In genomic region chr6:89098461-89098860, GRCh38 we compare ENCODE assay signal across 27 cellular contexts. TPM values are rescaled to one million over a fixed set of nuclear protein-coding genes. Genes with fewer than 3 reads are reported as not detected.
A peak's percentile ranks its signal among the peaks of the same experiment; 100 is the strongest.
DNase-seq lines count a peak whose midpoint lies in the region; ATAC-seq and TF ChIP-seq lines count a peak whose summit lies in the region.
"Had no signal": no experiment of that assay in that cellular context is flagged by ENCODE, and none has a peak within 500 bp of the region (broad histone marks: within the 10 kb centered on the region; RNA-seq: fewer than 3 reads in every experiment).

No MANE protein-coding gene starts in this region.

- no peak for DNase-seq in activated CD8-positive, alpha-beta T cell treated with anti-CD3 and anti-CD28 coated beads for 36 hours
- DNase-seq in activated CD8-positive, alpha-beta T cell treated with anti-CD3 and anti-CD28 coated beads, Interleukin-2, amount 10 ng/mL, durations not matched to agents 7 days and 5 days: no peak
- DNase-seq in mesenchymal stem cell (no peak), posterior cingulate gyrus (no peak), endodermal cell (no peak), Caco-2 (no peak)
- DNase-seq: activated CD4-positive, alpha-beta T cell treated with anti-CD3 and anti-CD28 coated beads for 1 hour; activated T-cell treated with anti-CD3 and anti-CD28 coated beads, Interleukin-2, amount 50 U/mL, for 4 hours; AML-193; CD4-positive, alpha-beta T cell; central memory CD4-positive, alpha-beta T cell; cortex of kidney; effector memory CD4-positive, alpha-beta T cell; HCEC 1CT; KG1; left colon; NCI-H1417; NCI-H2029 treated with DMSO at 0.1 percent for 48 hours; NCI-H524 treated with DMSO at 0.1 percent for 48 hours; ovary; retina; Right ventricle myocardium superior; stimulated activated naive CD4-positive, alpha-beta T cell had no signal

- H3K27me3 ChIP-seq in KMS-11 (ENCODE audit: insufficient read depth, low read depth): no peaks in the 10 kb centered on the region
- H3K27me3 ChIP-seq in mesenchymal stem cell (ENCODE audit: control insufficient read depth in 1 of 2, insufficient read depth in 1 of 2, low read length in 2 of 2): no peaks in the 10 kb centered on the region
- H3K27me3 ChIP-seq in endodermal cell (ENCODE audit: control insufficient read depth, insufficient read depth, low read length, poor library complexity, severe bottlenecking): no peaks in the 10 kb centered on the region
- no peaks in the 10 kb centered on the region for H3K27me3 ChIP-seq in Caco-2 (replicated peaks; ENCODE audit: control insufficient read depth, insufficient read depth, low read length)
- H3K27me3 ChIP-seq: ovary had no signal

- POLR2A ChIA-PET in activated CD8-positive, alpha-beta T cell treated with anti-CD3 and anti-CD28 coated beads for 36 hours (lab: Charles Lee): interaction anchor here (1.0 to 1.5 kb wide), 4 partner anchors 9 to 19 kb away, joined by 3 to 5 read pairs (median 4); no protein-coding TSS in a partner anchor
- POLR2A ChIA-PET in activated CD8-positive, alpha-beta T cell treated with anti-CD3 and anti-CD28 coated beads, Interleukin-2, amount 10 ng/mL, durations not matched to agents 7 days and 5 days (lab: Charles Lee): no interaction called here
- POLR2A ChIA-PET in Caco-2 (lab: Charles Lee): no interaction called here

- H3K4me3 Mint-ChIP-seq in activated CD8-positive, alpha-beta T cell treated with anti-CD3 and anti-CD28 coated beads for 36 hours: no peak overlapping the region
- no peak overlapping the region for H3K4me3 Mint-ChIP-seq in activated CD8-positive, alpha-beta T cell treated with anti-CD3 and anti-CD28 coated beads, Interleukin-2, amount 10 ng/mL, durations not matched to agents 7 days and 5 days
- H3K4me3 Mint-ChIP-seq in endodermal cell (no peak overlapping the region), Caco-2 (ENCODE audit: unreplicated experiment) (no peak overlapping the region)
- H3K4me3 Mint-ChIP-seq: activated T-cell treated with anti-CD3 and anti-CD28 coated beads, Interleukin-2, amount 50 U/mL, for 4 hours; CD4-positive, alpha-beta T cell had no signal

- H2AFZ ChIP-seq in KMS-11 (ENCODE audit: low read depth): peak overlapping the region; percentile 48
- no peak overlapping the region for H2AFZ ChIP-seq in mesenchymal stem cell (ENCODE audit: low read depth, low read length)

- H3K14ac ChIP-seq in mesenchymal stem cell (ENCODE audit: low read length in 2 of 2): no peak overlapping the region

- ATAC-seq in activated CD8-positive, alpha-beta T cell treated with anti-CD3 and anti-CD28 coated beads for 36 hours: peak; percentile 45
- ATAC-seq in activated CD8-positive, alpha-beta T cell treated with anti-CD3 and anti-CD28 coated beads, Interleukin-2, amount 10 ng/mL, durations not matched to agents 7 days and 5 days: no peak
- ATAC-seq in GM21447 (IDR thresholded peaks at IDR 0.05; ENCODE audit: unreplicated experiment): peak; percentile 84
- ATAC-seq: left colon had no signal

- H3K9ac ChIP-seq in KMS-11 (no peak overlapping the region), mesenchymal stem cell (ENCODE audit: low read length) (peak overlapping the region; percentile 53), endodermal cell (ENCODE audit: extremely low read depth, low read length, poor library complexity, severe bottlenecking) (no peak overlapping the region)

- no peaks in the 10 kb centered on the region for H4K20me1 ChIP-seq in KMS-11 (ENCODE audit: insufficient read depth)

- H3K9me3 Mint-ChIP-seq in activated CD8-positive, alpha-beta T cell treated with anti-CD3 and anti-CD28 coated beads for 36 hours: no peaks in the 10 kb centered on the region
- no peaks in the 10 kb centered on the region for H3K9me3 Mint-ChIP-seq in activated CD8-positive, alpha-beta T cell treated with anti-CD3 and anti-CD28 coated beads, Interleukin-2, amount 10 ng/mL, durations not matched to agents 7 days and 5 days (ENCODE audit: insufficient read depth)
- no peaks in the 10 kb centered on the region for H3K9me3 Mint-ChIP-seq in endodermal cell
- H3K9me3 Mint-ChIP-seq in Caco-2 (ENCODE audit: unreplicated experiment): no peaks in the 10 kb centered on the region
- H3K9me3 Mint-ChIP-seq: activated T-cell treated with anti-CD3 and anti-CD28 coated beads, Interleukin-2, amount 50 U/mL, for 4 hours; CD4-positive, alpha-beta T cell had no signal

- no peak overlapping the region for H2BK15ac ChIP-seq in mesenchymal stem cell (ENCODE audit: low read depth, poor library complexity, severe bottlenecking)

- H3K23ac ChIP-seq in mesenchymal stem cell (ENCODE audit: low read length in 2 of 2): no peak overlapping the region

- no peak for TF ChIP-seq CTCF in activated CD8-positive, alpha-beta T cell treated with anti-CD3 and anti-CD28 coated beads for 36 hours (IDR thresholded peaks at IDR 0.05)
- TF ChIP-seq CTCF in KMS-11 (conservative IDR thresholded peaks at IDR 0.05; ENCODE audit: low read depth, low read length): no peak
- no peak for TF ChIP-seq CTCF in endodermal cell (conservative IDR thresholded peaks at IDR 0.05)
- TF ChIP-seq CTCF in Caco-2 (IDR thresholded peaks at IDR 0.05; ENCODE audit: insufficient read depth in 1 of 2, low read depth in 1 of 2, low read length in 1 of 2, severe bottlenecking in 1 of 2, unreplicated experiment in 1 of 2): no peak

- H3K79me1 ChIP-seq in mesenchymal stem cell (replicated peaks; ENCODE audit: low read length, poor library complexity, severe bottlenecking): peaks cover 3% of the 10 kb centered on the region

- no peak overlapping the region for H3K18ac ChIP-seq in mesenchymal stem cell (ENCODE audit: low read depth in 1 of 2, low read length in 2 of 2)

- H3K27ac Mint-ChIP-seq in activated CD8-positive, alpha-beta T cell treated with anti-CD3 and anti-CD28 coated beads for 36 hours: no peak overlapping the region
- no peak overlapping the region for H3K27ac Mint-ChIP-seq in activated CD8-positive, alpha-beta T cell treated with anti-CD3 and anti-CD28 coated beads, Interleukin-2, amount 10 ng/mL, durations not matched to agents 7 days and 5 days
- H3K27ac Mint-ChIP-seq in endodermal cell (no peak overlapping the region), Caco-2 (ENCODE audit: unreplicated experiment) (no peak overlapping the region)
- H3K27ac Mint-ChIP-seq: CD4-positive, alpha-beta T cell had no signal

- H3K79me2 ChIP-seq in KMS-11 (ENCODE audit: insufficient read depth, low read depth): no peaks in the 10 kb centered on the region

- no peaks in the 10 kb centered on the region for H3K27me3 Mint-ChIP-seq in activated CD8-positive, alpha-beta T cell treated with anti-CD3 and anti-CD28 coated beads for 36 hours
- no peaks in the 10 kb centered on the region for H3K27me3 Mint-ChIP-seq in activated CD8-positive, alpha-beta T cell treated with anti-CD3 and anti-CD28 coated beads, Interleukin-2, amount 10 ng/mL, durations not matched to agents 7 days and 5 days (ENCODE audit: low read depth)
- no peaks in the 10 kb centered on the region for H3K27me3 Mint-ChIP-seq in endodermal cell (ENCODE audit: insufficient read depth)
- no peaks in the 10 kb centered on the region for H3K27me3 Mint-ChIP-seq in Caco-2 (ENCODE audit: insufficient read depth, unreplicated experiment)
- H3K27me3 Mint-ChIP-seq: CD4-positive, alpha-beta T cell had no signal

- no peak overlapping the region for H4K91ac ChIP-seq in mesenchymal stem cell (ENCODE audit: low read length)

- no peak overlapping the region for H4K8ac ChIP-seq in mesenchymal stem cell (ENCODE audit: low read length)

- H3K36me3 ChIP-seq in KMS-11 (ENCODE audit: insufficient read depth) (no peaks in the 10 kb centered on the region), mesenchymal stem cell (ENCODE audit: control insufficient read depth in 1 of 2, insufficient read depth in 2 of 2, low read depth in 1 of 2, low read length in 2 of 2) (no peaks in the 10 kb centered on the region), endodermal cell (ENCODE audit: control insufficient read depth, insufficient read depth, low read length) (peaks cover 16% of the 10 kb centered on the region), Caco-2 (ENCODE audit: control insufficient read depth, insufficient read depth, low read length) (no peaks in the 10 kb centered on the region)
- H3K36me3 ChIP-seq: ovary had no signal

- H3K4me1 Mint-ChIP-seq in activated CD8-positive, alpha-beta T cell treated with anti-CD3 and anti-CD28 coated beads for 36 hours (ENCODE audit: low read depth): peaks cover 8% of the 10 kb centered on the region
- no peaks in the 10 kb centered on the region for H3K4me1 Mint-ChIP-seq in activated CD8-positive, alpha-beta T cell treated with anti-CD3 and anti-CD28 coated beads, Interleukin-2, amount 10 ng/mL, durations not matched to agents 7 days and 5 days (ENCODE audit: low read depth)
- no peaks in the 10 kb centered on the region for H3K4me1 Mint-ChIP-seq in endodermal cell
- H3K4me1 Mint-ChIP-seq in Caco-2 (ENCODE audit: low read depth, unreplicated experiment): peaks cover 6% of the 10 kb centered on the region

- 98% methylated on average over 7 of the region's 8 CpGs for WGBS in mesenchymal stem cell
- 92 to 93% methylated on average over 7 to 8 of the region's 8 CpGs for WGBS in endodermal cell (ENCODE audit: insufficient coverage in 1 of 2, insufficient read length in 1 of 2), 2 experiments

- no TSS peak for BruUV-seq in Caco-2 (replicated peaks; lab: Mats Ljungman, UMichigan)

- H3K4me1 ChIP-seq in KMS-11 (ENCODE audit: low read depth, poor library complexity, severe bottlenecking): peaks cover 14% of the 10 kb centered on the region
- H3K4me1 ChIP-seq in mesenchymal stem cell (ENCODE audit: control insufficient read depth, insufficient read depth, low read depth, low read length): peaks cover 1% of the 10 kb centered on the region
- H3K4me1 ChIP-seq in endodermal cell (ENCODE audit: control insufficient read depth, insufficient read depth, low read length): no peaks in the 10 kb centered on the region
- no peaks in the 10 kb centered on the region for H3K4me1 ChIP-seq in Caco-2

- H3K4me2 ChIP-seq in KMS-11 (peak overlapping the region; percentile 57), mesenchymal stem cell (ENCODE audit: low read length, poor library complexity, severe bottlenecking) (no peak overlapping the region)

- H2AK5ac ChIP-seq in mesenchymal stem cell (ENCODE audit: low read length, severe bottlenecking): no peak overlapping the region

- no peaks in the 10 kb centered on the region for H3K36me3 Mint-ChIP-seq in activated CD8-positive, alpha-beta T cell treated with anti-CD3 and anti-CD28 coated beads for 36 hours (ENCODE audit: low read depth)
- no peaks in the 10 kb centered on the region for H3K36me3 Mint-ChIP-seq in activated CD8-positive, alpha-beta T cell treated with anti-CD3 and anti-CD28 coated beads, Interleukin-2, amount 10 ng/mL, durations not matched to agents 7 days and 5 days (ENCODE audit: low read depth)
- peaks cover 13% of the 10 kb centered on the region for H3K36me3 Mint-ChIP-seq in endodermal cell (ENCODE audit: low read depth)
- no peaks in the 10 kb centered on the region for H3K36me3 Mint-ChIP-seq in Caco-2 (ENCODE audit: insufficient read depth, unreplicated experiment)

- intact Hi-C loops in activated CD8-positive, alpha-beta T cell treated with anti-CD3 and anti-CD28 coated beads for 36 hours (cut with micrococcal nuclease): no loop called here
- intact Hi-C loops in posterior cingulate gyrus (cut with DNase I) (no loop called here), Caco-2 (cut with micrococcal nuclease; ENCODE audit: unreplicated experiment) (no loop called here)

- H3K9me3 ChIP-seq in mesenchymal stem cell (ENCODE audit: control insufficient read depth, low read length): no peaks in the 10 kb centered on the region
- H3K9me3 ChIP-seq in endodermal cell (ENCODE audit: control insufficient read depth, low read length): no peaks in the 10 kb centered on the region
- no peaks in the 10 kb centered on the region for H3K9me3 ChIP-seq in Caco-2
- H3K9me3 ChIP-seq: ovary had no signal

- H3K27ac ChIP-seq in KMS-11 (peak overlapping the region; percentile 20; the same call in 1 of the 2 replicates), mesenchymal stem cell (ENCODE audit: low read length, poor library complexity, severe bottlenecking) (no peak overlapping the region), endodermal cell (ENCODE audit: low read depth, low read length) (no peak overlapping the region)
- H3K27ac ChIP-seq: ovary, skin epidermis had no signal

- H3K4me3 ChIP-seq in KMS-11 (IDR thresholded peaks at IDR 0.05; ENCODE audit: insufficient read depth, low read depth, low read length) (no peak overlapping the region), mesenchymal stem cell (ENCODE audit: insufficient read depth in 1 of 2, low read depth in 1 of 2, low read length in 2 of 2) (peak overlapping the region in 1 of 2 experiments; percentile 45), endodermal cell (ENCODE audit: low read length) (no peak overlapping the region), Caco-2 (ENCODE audit: low read depth, low read length) (no peak overlapping the region)
- H3K4me3 ChIP-seq: ovary, skin epidermis had no signal

- no peak overlapping the region for H2BK5ac ChIP-seq in mesenchymal stem cell (ENCODE audit: low read depth, low read length, poor library complexity, severe bottlenecking)

- no peak overlapping the region for H2BK12ac ChIP-seq in mesenchymal stem cell (ENCODE audit: low read length in 2 of 2)

- no peak overlapping the region for H3K4ac ChIP-seq in mesenchymal stem cell (ENCODE audit: low read depth in 1 of 2, low read length in 2 of 2)

- no peak overlapping the region for H2BK120ac ChIP-seq in mesenchymal stem cell (ENCODE audit: low read depth, low read length)

- CTCF ChIA-PET in activated CD8-positive, alpha-beta T cell treated with anti-CD3 and anti-CD28 coated beads for 36 hours (lab: Charles Lee): interaction anchor here (0.6 to 1.6 kb wide), 3 partner anchors 19 to 115 kb away, joined by 3 to 5 read pairs (median 3); partner anchors contain the start of gene PNRC1
- CTCF ChIA-PET in activated CD8-positive, alpha-beta T cell treated with anti-CD3 and anti-CD28 coated beads, Interleukin-2, amount 10 ng/mL, durations not matched to agents 7 days and 5 days (lab: Charles Lee): interaction anchor here (1.3 kb wide), 1 partner anchor 13 kb away, joined by 3 read pairs; no protein-coding TSS in a partner anchor
- CTCF ChIA-PET in Caco-2 (lab: Charles Lee): interaction anchor here (0.6 kb wide), 1 partner anchor 511 kb away, joined by 3 read pairs; no protein-coding TSS in a partner anchor

RNA-seq across cellular contexts. Expression of gene PNRC1, which starts 17.9 kb away (rescaled TPM):
- 100 to 1,000 TPM; 157 to 162 TPM for total RNA-seq in activated CD8-positive, alpha-beta T cell treated with anti-CD3 and anti-CD28 coated beads for 36 hours
- 10 to 100 TPM; 89.2 to 90.8 TPM for total RNA-seq in activated CD8-positive, alpha-beta T cell treated with anti-CD3 and anti-CD28 coated beads, Interleukin-2, amount 10 ng/mL, durations not matched to agents 7 days and 5 days
- 105 TPM for polyA plus RNA-seq in mesenchymal stem cell (2013, experiment 1 of 2)
- polyA plus RNA-seq in mesenchymal stem cell (2013, experiment 2 of 2): 108 TPM
- 100 to 1,000 TPM; 105 to 118 TPM for total RNA-seq in endodermal cell
- 63.4 TPM for polyA plus RNA-seq in endodermal cell (2013, experiment 1 of 2)
- 65.5 TPM for polyA plus RNA-seq in endodermal cell (2013, experiment 2 of 2)
- 42.1 and 45.1 TPM in 2 replicates for total RNA-seq in Caco-2 (2022)

RNA-seq across cellular contexts. Expression of gene SRSF12, which starts 19.4 kb away (rescaled TPM):
- total RNA-seq in activated CD8-positive, alpha-beta T cell treated with anti-CD3 and anti-CD28 coated beads for 36 hours: 1 to 10 TPM in 1 of 2 experiments, under 1 TPM in 1; 0.83 to 1.1 TPM
- not detected for total RNA-seq in activated CD8-positive, alpha-beta T cell treated with anti-CD3 and anti-CD28 coated beads, Interleukin-2, amount 10 ng/mL, durations not matched to agents 7 days and 5 days
- polyA plus RNA-seq in mesenchymal stem cell (2013, experiment 1 of 2): 0.25 TPM
- polyA plus RNA-seq in mesenchymal stem cell (2013, experiment 2 of 2): 0.23 TPM
- total RNA-seq in endodermal cell (10 to 100 TPM in 1 of 2 donors, 1 to 10 TPM in 1; 9.2 to 17.8 TPM), Caco-2 (2022) (0.49 and 0.79 TPM in 2 replicates)
- 16.4 TPM for polyA plus RNA-seq in endodermal cell (2013, experiment 1 of 2)
- 16.3 TPM for polyA plus RNA-seq in endodermal cell (2013, experiment 2 of 2)
- total RNA-seq: CD4-positive, alpha-beta T cell; lung microvascular endothelial cell; Right ventricle myocardium superior had no signal

RNA-seq across cellular contexts. Expression of gene PM20D2, which starts 47.4 kb away (rescaled TPM):
- total RNA-seq in activated CD8-positive, alpha-beta T cell treated with anti-CD3 and anti-CD28 coated beads for 36 hours: 10 to 100 TPM; 25.4 to 26.0 TPM
- total RNA-seq in activated CD8-positive, alpha-beta T cell treated with anti-CD3 and anti-CD28 coated beads, Interleukin-2, amount 10 ng/mL, durations not matched to agents 7 days and 5 days: 10 to 100 TPM; 22.5 to 24.5 TPM
- 2.9 TPM for polyA plus RNA-seq in mesenchymal stem cell (2013, experiment 1 of 2)
- polyA plus RNA-seq in mesenchymal stem cell (2013, experiment 2 of 2): 3.1 TPM
- total RNA-seq in endodermal cell (1 to 10 TPM; 5.1 to 8.5 TPM), Caco-2 (2022) (26.8 and 27.9 TPM in 2 replicates)
- polyA plus RNA-seq in endodermal cell (2013, experiment 1 of 2): 6.7 TPM
- polyA plus RNA-seq in endodermal cell (2013, experiment 2 of 2): 7.2 TPM
